Comparison of ENCODE assay signal across 8 cellular contexts in genomic region chr4:70722199-70722791, GRCh38. TPM values are rescaled to one million over a fixed set of nuclear protein-coding genes. Genes with fewer than 3 reads are reported as not detected.
DNase-seq lines count a peak whose midpoint lies in the region; ATAC-seq and TF ChIP-seq lines count a peak whose summit lies in the region.

No MANE protein-coding gene starts in this region.

- H3K79me2 ChIP-seq in GM23338 (replicated peaks; ENCODE audit: insufficient read depth): peaks cover 20% of the 10 kb centered on the region

- no peak for TF ChIP-seq POLR2A in transverse colon (IDR thresholded peaks at IDR 0.05)

- no peaks in the 10 kb centered on the region; the same call in 2 of the 3 replicates for H3K9me3 Mint-ChIP-seq in GM23338

- H3K36me3 Mint-ChIP-seq in GM23338 (ENCODE audit: low read depth): no peaks in the 10 kb centered on the region

- WGBS in transverse colon (ENCODE audit: low coverage in 1 of 2), 2 donors: 64 to 86% methylated on average over 1 to 7 of the region's 7 CpGs

- H3K4me3 ChIP-seq in GM23338: no peak overlapping the region
- peak overlapping the region; percentile 22 for H3K4me3 ChIP-seq in RWPE2 (ENCODE audit: severe bottlenecking)
- H3K4me3 ChIP-seq in mucosa of stomach (ENCODE audit: low read length): peak overlapping the region; percentile 10
- H3K4me3 ChIP-seq in transverse colon: peak overlapping the region in 3 of 4 donors; percentile 21 to 39 (median 23)

- H3K9me2 ChIP-seq in GM23338 (ENCODE audit: insufficient read depth): no peaks in the 10 kb centered on the region

- POLR2A ChIA-PET in HEK293T (lab: Yijun Ruan, JAX): interaction anchor here (1.1 to 2.7 kb wide), 3 partner anchors 13 to 33 kb away, joined by 3 to 19 read pairs (median 5); no protein-coding TSS in a partner anchor

- TF ChIP-seq CTCF in GM23338 (conservative IDR thresholded peaks at IDR 0.05; ENCODE audit: low read depth in 2 of 2) (no peak), RWPE2 (IDR thresholded peaks at IDR 0.05; ENCODE audit: poor library complexity, severe bottlenecking) (no peak), transverse colon (IDR thresholded peaks at IDR 0.05) (no peak)

- no peaks in the 10 kb centered on the region for H3F3A ChIP-seq in GM23338 (replicated peaks; ENCODE audit: low read depth)

- no peaks in the 10 kb centered on the region for H3K27me3 ChIP-seq in GM23338 (ENCODE audit: insufficient read depth)
- H3K27me3 ChIP-seq in RWPE2 (ENCODE audit: insufficient read depth, poor library complexity, severe bottlenecking): no peaks in the 10 kb centered on the region
- no peaks in the 10 kb centered on the region for H3K27me3 ChIP-seq in mucosa of stomach (ENCODE audit: control insufficient read depth, insufficient read depth, low read length)
- H3K27me3 ChIP-seq in transverse colon: no peaks in the 10 kb centered on the region

- CTCF ChIA-PET in HEK293T (lab: Yijun Ruan, JAX): interaction anchor here (0.6 kb wide), 1 partner anchor 38 kb away, joined by 5 read pairs; no protein-coding TSS in a partner anchor

- peak overlapping the region; percentile 42 for H3K9ac ChIP-seq in mucosa of stomach (ENCODE audit: low read length)

- DNase-seq in GM23338 (ENCODE audit: low spot score): no peak
- DNase-seq in RWPE2 (ENCODE audit: low spot score): no peak
- DNase-seq in central memory CD4-positive, alpha-beta T cell: peak; percentile 45
- DNase-seq in transverse colon: no peak
- DNase-seq in HEK293T (ENCODE audit: extremely low spot score): no peak
- no peak for DNase-seq in 8988T

- peaks cover 16% of the 10 kb centered on the region for H3K4me1 ChIP-seq in GM23338 (ENCODE audit: insufficient read depth)
- peaks cover 11% of the 10 kb centered on the region for H3K4me1 ChIP-seq in RWPE2 (ENCODE audit: insufficient read depth, poor library complexity, severe bottlenecking)
- no peaks in the 10 kb centered on the region for H3K4me1 ChIP-seq in mucosa of stomach (ENCODE audit: control insufficient read depth, insufficient read depth, low read length)
- peaks cover 0 to 9% (median 0%) of the 10 kb centered on the region in 4 donors for H3K4me1 ChIP-seq in transverse colon

- in situ Hi-C loops in transverse colon (cut with MboI; ENCODE audit: low pct_ligation_motif_present in 1 of 4, low pct_unique_long_range_greater_than_20kb in 1 of 4, low sequenced_read_pairs in 3 of 4): no loop called here

- H3K9me3 ChIP-seq in RWPE2 (ENCODE audit: severe bottlenecking) (no peaks in the 10 kb centered on the region), mucosa of stomach (ENCODE audit: control insufficient read depth, low read length) (no peaks in the 10 kb centered on the region), transverse colon (no peaks in the 10 kb centered on the region)

- no peak overlapping the region for H3K27ac ChIP-seq in GM23338 (ENCODE audit: low read depth)
- H3K27ac ChIP-seq in RWPE2 (ENCODE audit: poor library complexity, severe bottlenecking): no peak overlapping the region
- H3K27ac ChIP-seq in transverse colon: peak overlapping the region; percentile 40 to 71 (median 54)

- TF ChIP-seq EP300 in transverse colon (IDR thresholded peaks at IDR 0.05; ENCODE audit: low read depth): no peak

- H3K36me3 ChIP-seq in GM23338 (ENCODE audit: insufficient read depth) (no peaks in the 10 kb centered on the region), RWPE2 (ENCODE audit: low read depth) (0 out of 2 replicates have a peak, but pooled peaks cover 4% of the 10 kb centered on the region), mucosa of stomach (ENCODE audit: control insufficient read depth, insufficient read depth, low read length) (no peaks in the 10 kb centered on the region), transverse colon (no peaks in the 10 kb centered on the region)

- H2AFZ ChIP-seq in GM23338: no peak overlapping the region

- peaks cover 4% of the 10 kb centered on the region for H3K27me3 Mint-ChIP-seq in GM23338 (ENCODE audit: insufficient read depth, low read depth, poor library complexity)

- ATAC-seq in GM23338: peak; percentile 49; the same call in 2 of the 3 replicates
- 0 out of 3 replicates have a peak, but pooled peaks have one; percentile 10 for ATAC-seq in RWPE2 (ENCODE audit: low read depth)
- ATAC-seq in GM19035 (IDR thresholded peaks at IDR 0.05; ENCODE audit: unreplicated experiment): no peak

- intact Hi-C loops in transverse colon (cut with DNase I; ENCODE audit: low total_unique reads): no loop called here

- H3K4me3 Mint-ChIP-seq in GM23338: no peak overlapping the region; the same call in 2 of the 3 replicates

- H4K20me1 ChIP-seq in GM23338 (replicated peaks; ENCODE audit: insufficient read depth): no peaks in the 10 kb centered on the region

- H3K4me2 ChIP-seq in GM23338: 0 out of 2 replicates have a peak overlapping the region, but pooled peaks have one; percentile 2

- peaks cover 13% of the 10 kb centered on the region for H3K4me1 Mint-ChIP-seq in GM23338

- peak overlapping the region; percentile 75 for H3K27ac Mint-ChIP-seq in GM23338

TF ChIP-seq in GM23338, 12 proteins besides CTCF, POLR2A, EP300 and RAD21 (continues in another document):
- TF ChIP-seq NANOG (IDR thresholded peaks at IDR 0.05; ENCODE audit: borderline replicate concordance) (no peak), ZNF331 (CRISPR knock-in tag; IDR thresholded peaks at IDR 0.05; ENCODE audit: low read depth) (no peak), CREB1 (CRISPR knock-in tag; IDR thresholded peaks at IDR 0.05; ENCODE audit: low read depth) (no peak), EZH2 (IDR thresholded peaks at IDR 0.05; ENCODE audit: low read depth, unreplicated experiment) (no peak)

TF ChIP-seq in HEK293T, 16 proteins besides CTCF, POLR2A, EP300 and RAD21:
- no peak for TF ChIP-seq FOXK2 (IDR thresholded peaks at IDR 0.05)
- no peak for TF ChIP-seq L3MBTL2 (conservative IDR thresholded peaks at IDR 0.05)
- no peak for TF ChIP-seq SUZ12 (IDR thresholded peaks at IDR 0.05)
- no peak for TF ChIP-seq ELF4 (IDR thresholded peaks at IDR 0.05)
- no peak for TF ChIP-seq HDGF (IDR thresholded peaks at IDR 0.05; ENCODE audit: borderline replicate concordance)
- no peak for TF ChIP-seq PKNOX1 (IDR thresholded peaks at IDR 0.05)
- no peak for TF ChIP-seq FOXM1 (IDR thresholded peaks at IDR 0.05; ENCODE audit: borderline replicate concordance)
- TF ChIP-seq NFRKB (IDR thresholded peaks at IDR 0.05): no peak
- no peak for TF ChIP-seq ZNF384 (IDR thresholded peaks at IDR 0.05)
- no peak for TF ChIP-seq LEF1 (IDR thresholded peaks at IDR 0.05; ENCODE audit: borderline replicate concordance)
TF ChIP-seq in HEK293T: peak in this region for 0.

RNA-seq across cellular contexts. Expression of gene RUFY3, which starts 0.5 kb away (rescaled TPM):
- total RNA-seq in GM23338 (2014; rRNA removed; shearing (Covaris generic)): 26.6 and 29.2 TPM in 2 replicates
- 13.7 and 18.3 TPM in 2 replicates for polyA plus RNA-seq in GM23338 (2016; fragmentation: Nextera tagmentation; extraction: Ambion mirVana)
- total RNA-seq in transverse colon: 10 to 100 TPM; 39.6 to 93.9 (median 50.8) TPM

RNA-seq across cellular contexts. Expression of gene UTP3, which starts 34.0 kb away (rescaled TPM):
- 29.9 and 36.9 TPM in 2 replicates for total RNA-seq in GM23338 (2014; rRNA removed; shearing (Covaris generic))
- polyA plus RNA-seq in GM23338 (2016; fragmentation: Nextera tagmentation; extraction: Ambion mirVana): 44.3 and 45.3 TPM in 2 replicates
- 10 to 100 TPM in 3 of 4 donors, 1 to 10 TPM in 1; 3.7 to 23.1 (median 19.4) TPM for total RNA-seq in transverse colon

RNA-seq across cellular contexts. Expression of gene JCHAIN, which starts 56.0 kb away (rescaled TPM):
- total RNA-seq in GM23338 (2014; rRNA removed; shearing (Covaris generic)): not detected in 2 replicates
- 0.23 and 0.52 TPM in 2 replicates for polyA plus RNA-seq in GM23338 (2016; fragmentation: Nextera tagmentation; extraction: Ambion mirVana)
- 1,000 to 10,000 TPM in 1 of 4 donors, 100 to 1,000 TPM in 1, 10 to 100 TPM in 2; 38.2 to 1,497 (median 176) TPM for total RNA-seq in transverse colon

Comparison
In these comparisons a context has a peak if more than half of its experiments do, and no peak if none do; other contexts are left out.
1. H3K27ac ChIP-seq: peak in transverse colon (4 of 4); none in GM23338 (single experiment) and RWPE2 (single experiment).
2. RNA of gene JCHAIN, which starts 56.0 kb away (total RNA-seq): 38.2 to 1,497 TPM in transverse colon; not detected in GM23338; every median in the first group is over 10 times any median in the second.